In the genomic region with DNA sequence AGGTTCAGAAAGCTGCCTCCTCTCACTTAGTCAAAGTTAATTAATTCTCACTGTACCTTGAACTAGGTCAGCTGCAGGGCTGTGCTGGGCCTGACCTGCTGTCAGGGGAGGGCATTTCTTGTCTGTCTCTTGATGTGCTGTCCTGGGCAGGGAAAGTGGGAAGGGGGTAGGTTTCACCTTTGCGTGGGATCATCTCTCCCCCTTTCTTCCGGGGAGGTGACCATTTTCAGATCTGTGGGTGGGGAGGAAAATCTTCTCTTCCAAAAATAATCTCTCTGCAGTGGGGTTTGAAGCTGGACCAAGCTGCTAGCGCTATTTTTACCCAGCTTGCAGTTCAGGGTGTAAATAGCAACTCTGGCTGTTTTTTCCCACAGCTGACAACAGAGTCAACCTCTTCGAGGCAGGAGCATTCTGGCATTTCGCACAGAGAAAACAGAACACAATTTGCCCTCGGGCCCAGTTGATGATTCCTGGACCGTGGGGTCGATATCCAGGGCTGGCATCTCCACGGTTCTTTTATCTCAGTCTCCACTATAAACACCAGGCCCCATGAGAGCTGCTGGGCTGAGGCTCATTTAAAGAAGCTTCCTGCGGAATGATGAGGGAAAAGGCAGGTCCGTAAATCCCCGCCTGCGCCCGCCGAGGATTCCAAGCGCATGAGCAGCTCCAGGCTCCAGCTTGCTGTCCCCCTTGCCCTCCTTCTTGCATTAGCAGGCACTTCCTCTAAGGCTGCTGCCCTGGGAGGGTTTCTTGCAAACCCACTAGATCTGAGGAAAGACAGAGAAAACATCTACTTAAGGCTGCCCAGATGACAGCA, we compare ENCODE assay signal across 12 cellular contexts.
DNase-seq lines count a peak whose midpoint lies in the region; ATAC-seq and TF ChIP-seq lines count a peak whose summit lies in the region.
"Had no signal": no experiment of that assay in that cellular context is flagged by ENCODE, and none has a peak within 500 bp of the region (broad histone marks: within the 10 kb centered on the region; RNA-seq: fewer than 3 reads in every experiment).

No MANE protein-coding gene starts in this region.

- no peak for ATAC-seq in HG02588 (IDR thresholded peaks at IDR 0.05; ENCODE audit: unreplicated experiment)
- ATAC-seq: A549, T-helper 17 cell had no signal

- H3K4me3 Mint-ChIP-seq in MCF 10A (ENCODE audit: unreplicated experiment) = no peak overlapping the region
- H3K4me3 Mint-ChIP-seq in neural crest cell = no peak overlapping the region
- H3K4me3 Mint-ChIP-seq: activated naive CD4-positive, alpha-beta T cell treated with anti-CD3 and anti-CD28 coated beads, Interleukin-2, amount 10 ng/mL, durations not matched to agents 7 days and 5 days; T-helper 17 cell had no signal

- no peaks in the 10 kb centered on the region for H3K9me3 Mint-ChIP-seq in MCF 10A (ENCODE audit: unreplicated experiment)
- no peaks in the 10 kb centered on the region for H3K9me3 Mint-ChIP-seq in neural crest cell
- H3K9me3 Mint-ChIP-seq: activated naive CD4-positive, alpha-beta T cell treated with anti-CD3 and anti-CD28 coated beads, Interleukin-2, amount 10 ng/mL, durations not matched to agents 7 days and 5 days had no signal

- H3K4me3 ChIP-seq in breast epithelium = peak overlapping the region in 1 of 3 donors; percentile 16
- no peak overlapping the region for H3K4me3 ChIP-seq in fibroblast of villous mesenchyme (ENCODE audit: low read depth, low read length)
- no peak overlapping the region for H3K4me3 ChIP-seq in vagina
- H3K4me3 ChIP-seq: A549 had no signal

- H3K36me3 ChIP-seq in breast epithelium (no peaks in the 10 kb centered on the region), vagina (no peaks in the 10 kb centered on the region)

- no peaks in the 10 kb centered on the region for H3K36me3 Mint-ChIP-seq in MCF 10A (ENCODE audit: insufficient read depth, unreplicated experiment)
- H3K36me3 Mint-ChIP-seq in neural crest cell (ENCODE audit: low read depth) = no peaks in the 10 kb centered on the region
- H3K36me3 Mint-ChIP-seq: activated naive CD4-positive, alpha-beta T cell treated with anti-CD3 and anti-CD28 coated beads, Interleukin-2, amount 10 ng/mL, durations not matched to agents 7 days and 5 days had no signal

- H3K27me3 ChIP-seq in breast epithelium (no peaks in the 10 kb centered on the region), vagina (no peaks in the 10 kb centered on the region)

- CTCF ChIA-PET in MCF 10A (lab: Yijun Ruan, JAX) = interaction anchor here (0.9 to 1.6 kb wide), 2 partner anchors 9 to 93 kb away, joined by 3 to 5 read pairs; no protein-coding TSS in a partner anchor

- no peak for DNase-seq in breast epithelium (ENCODE audit: low spot score in 2 of 2)
- no peak for DNase-seq in MCF 10A (ENCODE audit: unreplicated experiment)
- peak; percentile 81 for DNase-seq in fibroblast of villous mesenchyme (ENCODE audit: low read depth)
- DNase-seq in neural crest cell (ENCODE audit: low read depth, low spot score) = no peak
- no peak for DNase-seq in vagina (ENCODE audit: extremely low spot score in 2 of 2)
- no peak for DNase-seq in activated CD4-positive, alpha-beta T cell treated with anti-CD3 and anti-CD28 coated beads for 4 hours
- no peak for DNase-seq in stimulated activated naive CD4-positive, alpha-beta T cell (lab: John Stamatoyannopoulos, UW)
- DNase-seq: activated naive CD4-positive, alpha-beta T cell treated with anti-CD3 and anti-CD28 coated beads, Interleukin-2, amount 10 ng/mL, durations not matched to agents 7 days and 5 days; NCI-H1694; T-helper 17 cell had no signal

- H3K9me3 ChIP-seq in breast epithelium (no peaks in the 10 kb centered on the region), vagina (no peaks in the 10 kb centered on the region)
- H3K9me3 ChIP-seq: A549 had no signal

- intact Hi-C loops in breast epithelium (cut with DNase I; ENCODE audit: low total_unique reads) (no loop called here), MCF 10A (cut with micrococcal nuclease) (no loop called here), vagina (cut with DNase I) (loop anchor here (5.0 to 10.0 kb wide), 2 partner anchors 50 to 93 kb away; a partner anchor contains a TSS)

- TF ChIP-seq CTCF in breast epithelium (IDR thresholded peaks at IDR 0.05) = no peak
- no peak for TF ChIP-seq CTCF in MCF 10A (IDR thresholded peaks at IDR 0.05; ENCODE audit: unreplicated experiment)
- TF ChIP-seq CTCF in fibroblast of villous mesenchyme (IDR thresholded peaks at IDR 0.05; ENCODE audit: insufficient read depth, low read depth, low read length) = no peak
- TF ChIP-seq CTCF in neural crest cell (conservative IDR thresholded peaks at IDR 0.05) = no peak
- TF ChIP-seq CTCF in vagina (IDR thresholded peaks at IDR 0.05) = no peak

- H3K4me1 ChIP-seq in breast epithelium = no peaks in the 10 kb centered on the region
- peaks cover 65% of the 10 kb centered on the region for H3K4me1 ChIP-seq in vagina

- no TSS peak for BruUV-seq in MCF 10A (replicated peaks; lab: Mats Ljungman, UMichigan)

- H3K4me1 Mint-ChIP-seq in MCF 10A (ENCODE audit: insufficient read depth, unreplicated experiment) (peaks cover 8% of the 10 kb centered on the region), neural crest cell (peaks cover 31% of the 10 kb centered on the region)

- POLR2A ChIA-PET in MCF 10A (lab: Yijun Ruan, JAX) = interaction anchor here (0.8 to 2.1 kb wide), 2 partner anchors 10 to 92 kb away, joined by 3 to 5 read pairs; no protein-coding TSS in a partner anchor

- H3K27me3 Mint-ChIP-seq in MCF 10A (ENCODE audit: insufficient read depth, unreplicated experiment) = no peaks in the 10 kb centered on the region
- H3K27me3 Mint-ChIP-seq in neural crest cell (ENCODE audit: low read depth) = no peaks in the 10 kb centered on the region
- H3K27me3 Mint-ChIP-seq: T-helper 17 cell had no signal

- H3K27ac ChIP-seq in breast epithelium (peak overlapping the region; percentile 33 to 84), vagina (peak overlapping the region; percentile 83)

- no peak overlapping the region for H3K27ac Mint-ChIP-seq in MCF 10A (ENCODE audit: low read depth, unreplicated experiment)
- peak overlapping the region; percentile 78 for H3K27ac Mint-ChIP-seq in neural crest cell (ENCODE audit: unreplicated experiment)
- H3K27ac Mint-ChIP-seq: activated naive CD4-positive, alpha-beta T cell treated with anti-CD3 and anti-CD28 coated beads, Interleukin-2, amount 10 ng/mL, durations not matched to agents 7 days and 5 days; T-helper 17 cell had no signal

- no peak for TF ChIP-seq POLR2A in breast epithelium (IDR thresholded peaks at IDR 0.05)
- no peak for TF ChIP-seq POLR2A in vagina (IDR thresholded peaks at IDR 0.05)
